Comparison of ENCODE assay signal across 9 cellular contexts in genomic region chr2:148048475-148049221, GRCh38. TPM values are rescaled to one million over a fixed set of nuclear protein-coding genes. Genes with fewer than 3 reads are reported as not detected.
A peak's percentile ranks its signal among the peaks of the same experiment; 100 is the strongest.
DNase-seq lines count a peak whose midpoint lies in the region; ATAC-seq and TF ChIP-seq lines count a peak whose summit lies in the region.
"Had no signal": no experiment of that assay in that cellular context is flagged by ENCODE, and none has a peak within 500 bp of the region (broad histone marks: within the 10 kb centered on the region; RNA-seq: fewer than 3 reads in every experiment).

No MANE protein-coding gene starts in this region.

- H3K79me1 ChIP-seq in IMR-90 (ENCODE audit: low read depth in 1 of 2, low read length in 2 of 2), result peaks cover 5 to 24% of the 10 kb centered on the region in 2 experiments
- no peaks in the 10 kb centered on the region for H3K79me1 ChIP-seq in neuronal stem cell (ENCODE audit: low read depth, low read length)

- no peak overlapping the region for H2AK5ac ChIP-seq in IMR-90 (ENCODE audit: low read depth, low read length)
- no peak overlapping the region for H2AK5ac ChIP-seq in neuronal stem cell (ENCODE audit: low read depth, low read length)

- H3K23ac ChIP-seq in IMR-90 (ENCODE audit: low read depth, low read length), result no peak overlapping the region
- no peak overlapping the region for H3K23ac ChIP-seq in neuronal stem cell (ENCODE audit: low read depth, low read length, poor library complexity)

- no TSS peak for BruUV-seq in IMR-90 (replicated peaks; lab: Mats Ljungman, UMichigan)

- no peaks in the 10 kb centered on the region for H3K4me1 ChIP-seq in IMR-90 (ENCODE audit: control insufficient read depth, insufficient read depth, low read length)
- no peaks in the 10 kb centered on the region for H3K4me1 ChIP-seq in neuronal stem cell (ENCODE audit: control insufficient read depth in 2 of 2, insufficient read depth in 1 of 2, low read depth in 1 of 2, low read length in 2 of 2)
- H3K4me1 ChIP-seq in psoas muscle, result no peaks in the 10 kb centered on the region

- H4K20me1 ChIP-seq in IMR-90 (ENCODE audit: insufficient read depth, low read length), result no peaks in the 10 kb centered on the region; the same call in 1 of the 2 replicates

- WGBS in IMR-90 (ENCODE audit: extremely low coverage in 2 of 2, insufficient read length in 1 of 2), 2 experiments, result no CpG with 5 or more reads among the region's 1 CpG
- no CpG with 5 or more reads among the region's 1 CpG for WGBS in neuronal stem cell (ENCODE audit: extremely low coverage in 2 of 2, insufficient read length in 2 of 2, insufficient replicate concordance in 1 of 2), 2 donors
- WGBS in psoas muscle, 3 donors, result 85 to 95% (median 94%) methylated on average over 1 of the region's 1 CpG

- H2BK120ac ChIP-seq in IMR-90 (ENCODE audit: low read depth, low read length) (no peak overlapping the region), neuronal stem cell (ENCODE audit: low read depth, low read length) (no peak overlapping the region)

- H4K8ac ChIP-seq in IMR-90 (ENCODE audit: low read depth in 2 of 2, low read length in 2 of 2), result no peak overlapping the region
- H4K8ac ChIP-seq in neuronal stem cell (ENCODE audit: low read depth, low read length), result no peak overlapping the region

- CTCF ChIA-PET in IMR-90 (lab: Yijun Ruan, JAX), result no interaction called here

- no peak overlapping the region for H3K18ac ChIP-seq in IMR-90 (ENCODE audit: low read depth, low read length)
- no peak overlapping the region for H3K18ac ChIP-seq in neuronal stem cell (ENCODE audit: low read length)

- no peak overlapping the region for H2BK20ac ChIP-seq in IMR-90 (ENCODE audit: low read depth, low read length)

- in situ Hi-C loops in IMR-90 (cut with MboI; ENCODE audit: low sequenced_read_pairs), result no loop called here

- no peaks in the 10 kb centered on the region for H3K9me1 ChIP-seq in IMR-90 (ENCODE audit: insufficient read depth, low read length)

- no peak overlapping the region for H2BK12ac ChIP-seq in neuronal stem cell (ENCODE audit: low read length)

- dilution Hi-C loops in IMR-90 (cut with HindIII; ENCODE audit: low sequenced_read_pairs, unreplicated experiment), result no loop called here

- H2BK15ac ChIP-seq in IMR-90 (ENCODE audit: low read depth, low read length) (no peak overlapping the region), neuronal stem cell (ENCODE audit: low read length) (no peak overlapping the region)

- H2BK5ac ChIP-seq in IMR-90 (ENCODE audit: low read depth, low read length, poor library complexity, severe bottlenecking) (no peak overlapping the region), neuronal stem cell (ENCODE audit: low read length) (no peak overlapping the region)

- no peak overlapping the region for H4K5ac ChIP-seq in IMR-90 (ENCODE audit: low read depth, low read length)

- POLR2A ChIA-PET in IMR-90 (lab: Charles Lee; ENCODE audit: unreplicated experiment), result no interaction called here

- H4K91ac ChIP-seq in IMR-90 (ENCODE audit: insufficient read depth, low read depth, low read length), result no peak overlapping the region
- H4K91ac ChIP-seq in neuronal stem cell (ENCODE audit: low read depth, low read length, poor library complexity), result no peak overlapping the region

- H3K4ac ChIP-seq in IMR-90 (ENCODE audit: low read depth, low read length) (no peak overlapping the region), neuronal stem cell (ENCODE audit: low read length) (no peak overlapping the region)

- no peak overlapping the region for H3K4me2 ChIP-seq in IMR-90 (ENCODE audit: low read depth, low read length)
- H3K4me2 ChIP-seq in neuronal stem cell (ENCODE audit: insufficient read depth, low read length, poor library complexity, severe bottlenecking), result no peak overlapping the region

- H3K9ac ChIP-seq in IMR-90 (ENCODE audit: low read depth, low read length) (no peak overlapping the region), neuronal stem cell (ENCODE audit: low read depth, low read length, poor library complexity) (no peak overlapping the region)

- H3K4me3 ChIP-seq in IMR-90 (ENCODE audit: insufficient read depth, low read depth, low read length) (no peak overlapping the region), neuronal stem cell (ENCODE audit: low read length in 2 of 2) (no peak overlapping the region), psoas muscle (no peak overlapping the region)

- H3K27me3 ChIP-seq in IMR-90 (ENCODE audit: control insufficient read depth, insufficient read depth, low read length) (no peaks in the 10 kb centered on the region), neuronal stem cell (ENCODE audit: control insufficient read depth in 3 of 3, insufficient read depth in 3 of 3, low read depth in 1 of 3, low read length in 3 of 3) (no peaks in the 10 kb centered on the region), psoas muscle (ENCODE audit: insufficient read depth in 3 of 3, low read length in 2 of 3) (no peaks in the 10 kb centered on the region)

- no peak overlapping the region for H3K56ac ChIP-seq in IMR-90 (ENCODE audit: extremely low read depth, insufficient read depth, low read length)

- H3K14ac ChIP-seq in IMR-90 (replicated peaks; ENCODE audit: low read depth, low read length) (no peak overlapping the region), neuronal stem cell (ENCODE audit: low read length) (no peak overlapping the region)

- no peak overlapping the region for H2AFZ ChIP-seq in IMR-90 (replicated peaks; ENCODE audit: low read length, poor library complexity)
- H2AFZ ChIP-seq in neuronal stem cell (ENCODE audit: low read length), result no peak overlapping the region

- TF ChIP-seq CTCF in IMR-90 (conservative IDR thresholded peaks at IDR 0.05; ENCODE audit: low read depth, low read length) (no peak), psoas muscle (IDR thresholded peaks at IDR 0.05) (no peak)

- ATAC-seq in GM18519 (IDR thresholded peaks at IDR 0.05; ENCODE audit: low FRiP score, unreplicated experiment), result peak; percentile 47
- peak; percentile 62 for ATAC-seq in GM21825 (IDR thresholded peaks at IDR 0.05; ENCODE audit: unreplicated experiment)
- ATAC-seq in IMR-90 (ENCODE audit: low read depth), result no peak
- no peak for ATAC-seq in psoas muscle

- H3K36me3 ChIP-seq in IMR-90 (ENCODE audit: control insufficient read depth, insufficient read depth, low read length), result no peaks in the 10 kb centered on the region
- no peaks in the 10 kb centered on the region for H3K36me3 ChIP-seq in neuronal stem cell (replicated peaks in 1 of 2; ENCODE audit: control insufficient read depth in 2 of 2, insufficient read depth in 2 of 2, low read length in 2 of 2)
- H3K36me3 ChIP-seq in psoas muscle (ENCODE audit: insufficient read depth in 1 of 2, low read depth in 1 of 2), result no peaks in the 10 kb centered on the region

- intact Hi-C loops in IMR-90 (cut with micrococcal nuclease) (no loop called here), psoas muscle (cut with DNase I) (no loop called here)

- no peaks in the 10 kb centered on the region for H3K9me3 ChIP-seq in IMR-90 (ENCODE audit: control insufficient read depth, insufficient read depth, low read length)
- no peaks in the 10 kb centered on the region for H3K9me3 ChIP-seq in neuronal stem cell (replicated peaks in 1 of 2; ENCODE audit: control insufficient read depth in 2 of 2, insufficient read depth in 1 of 2, low read depth in 1 of 2, low read length in 2 of 2)
- no peaks in the 10 kb centered on the region for H3K9me3 ChIP-seq in psoas muscle

- no peak overlapping the region for H3K27ac ChIP-seq in IMR-90 (ENCODE audit: insufficient read depth, low read length)
- H3K27ac ChIP-seq in neuronal stem cell (replicated peaks; ENCODE audit: low read length), result no peak overlapping the region
- H3K27ac ChIP-seq in psoas muscle, result no peak overlapping the region

- H2AK9ac ChIP-seq in IMR-90 (replicated peaks; ENCODE audit: low read depth, low read length, poor library complexity), result no peak overlapping the region

- no peak for TF ChIP-seq POLR2A in IMR-90 (IDR thresholded peaks at IDR 0.05; ENCODE audit: low read depth, low read length)

- TF ChIP-seq RAD21 in IMR-90 (IDR thresholded peaks at IDR 0.05; ENCODE audit: low read length), result no peak

- peak; percentile 5 for DNase-seq in IMR-90
- peak; percentile 34 for DNase-seq in kidney tubule cell (ENCODE audit: low spot score)
- no peak for DNase-seq in stimulated activated CD4-positive, alpha-beta T cell treated with anti-CD3 and anti-CD28 coated beads, Interleukin-4, amount 100 ng/mL, for 24 hours
- DNase-seq in NCI-H1105 (lab: John Stamatoyannopoulos, UW), result no peak
- DNase-seq in neuronal stem cell (ENCODE audit: low spot score), result no peak
- no peak for DNase-seq in psoas muscle
- DNase-seq: substantia nigra had no signal

TF ChIP-seq in IMR-90, 13 proteins besides CTCF, POLR2A, EP300 and RAD21 (continues in another document):
- no peak for TF ChIP-seq SMC3 (IDR thresholded peaks at IDR 0.05; ENCODE audit: low read depth, low read length)
- TF ChIP-seq RCOR1 (IDR thresholded peaks at IDR 0.05; ENCODE audit: insufficient replicate concordance, low read length), result no peak
- TF ChIP-seq MXI1 (IDR thresholded peaks at IDR 0.05; ENCODE audit: borderline replicate concordance, low read depth, low read length), result no peak
- no peak for TF ChIP-seq USF2 (IDR thresholded peaks at IDR 0.05; ENCODE audit: low read depth, low read length)
- TF ChIP-seq RFX5 (IDR thresholded peaks at IDR 0.05; ENCODE audit: low read depth, low read length), result no peak
- no peak for TF ChIP-seq CHD1 (IDR thresholded peaks at IDR 0.05; ENCODE audit: low read depth, low read length)
- TF ChIP-seq MAFK (IDR thresholded peaks at IDR 0.05; ENCODE audit: low read depth, low read length), result no peak

RNA-seq across cellular contexts. Expression of gene MBD5, which starts 27.8 kb away (rescaled TPM):
- total RNA-seq in IMR-90 (2012; rRNA removed), result 14.2 and 17.5 TPM in 2 replicates
- polyA plus RNA-seq in IMR-90 (2012; rRNA removed), result 9.8 and 10.3 TPM in 2 replicates
- polyA plus RNA-seq in IMR-90 (2012; cell fraction: cytosol; rRNA removed), result 4.1 and 4.6 TPM in 2 replicates
- 9.1 and 19.6 TPM in 2 replicates for polyA plus RNA-seq in IMR-90 (2012; cell fraction: nucleus; rRNA removed; ENCODE audit: low replicate concordance)
- 19.6 TPM for polyA plus RNA-seq in neuronal stem cell (2013, experiment 1 of 2)
- polyA plus RNA-seq in neuronal stem cell (2013, experiment 2 of 2), result 15.9 TPM
- 10 to 100 TPM; 13.9 to 36.5 (median 24.0) TPM for total RNA-seq in psoas muscle
- polyA plus RNA-seq in psoas muscle, result 10 to 100 TPM in 1 of 3 donors, 1 to 10 TPM in 2; 3.2 to 17.5 (median 4.7) TPM

RNA-seq across cellular contexts. Expression of gene ORC4, which starts 28.1 kb away (rescaled TPM):
- total RNA-seq in IMR-90 (2012; rRNA removed), result 23.5 and 63.9 TPM in 2 replicates
- 9.3 and 20.6 TPM in 2 replicates for polyA plus RNA-seq in IMR-90 (2012; rRNA removed)
- polyA plus RNA-seq in IMR-90 (2012; cell fraction: cytosol; rRNA removed), result 9.6 TPM in 2 replicates
- 6.6 and 28.3 TPM in 2 replicates for polyA plus RNA-seq in IMR-90 (2012; cell fraction: nucleus; rRNA removed; ENCODE audit: low replicate concordance)
- 67.5 TPM for polyA plus RNA-seq in neuronal stem cell (2013, experiment 1 of 2)
- polyA plus RNA-seq in neuronal stem cell (2013, experiment 2 of 2), result 65.7 TPM
- 10 to 100 TPM; 32.5 to 40.0 (median 37.4) TPM for total RNA-seq in psoas muscle
- polyA plus RNA-seq in psoas muscle, result 10 to 100 TPM; 15.1 to 52.0 (median 19.2) TPM

Comparison
In these comparisons a context has a peak if more than half of its experiments do, and no peak if none do; other contexts are left out.
1. ATAC-seq: peak in GM18519 (single experiment) and GM21825 (single experiment); none in IMR-90 (single experiment) and psoas muscle (0 of 4).
2. DNase-seq: peak in IMR-90 (single experiment) and kidney tubule cell (single experiment); none in stimulated activated CD4-positive, alpha-beta T cell treated with anti-CD3 and anti-CD28 coated beads, Interleukin-4, amount 100 ng/mL, for 24 hours (single experiment), NCI-H1105 (single experiment), neuronal stem cell (single experiment) and psoas muscle (0 of 2).